Comparison of ENCODE assay signal across 17 cellular contexts in the genomic region with DNA sequence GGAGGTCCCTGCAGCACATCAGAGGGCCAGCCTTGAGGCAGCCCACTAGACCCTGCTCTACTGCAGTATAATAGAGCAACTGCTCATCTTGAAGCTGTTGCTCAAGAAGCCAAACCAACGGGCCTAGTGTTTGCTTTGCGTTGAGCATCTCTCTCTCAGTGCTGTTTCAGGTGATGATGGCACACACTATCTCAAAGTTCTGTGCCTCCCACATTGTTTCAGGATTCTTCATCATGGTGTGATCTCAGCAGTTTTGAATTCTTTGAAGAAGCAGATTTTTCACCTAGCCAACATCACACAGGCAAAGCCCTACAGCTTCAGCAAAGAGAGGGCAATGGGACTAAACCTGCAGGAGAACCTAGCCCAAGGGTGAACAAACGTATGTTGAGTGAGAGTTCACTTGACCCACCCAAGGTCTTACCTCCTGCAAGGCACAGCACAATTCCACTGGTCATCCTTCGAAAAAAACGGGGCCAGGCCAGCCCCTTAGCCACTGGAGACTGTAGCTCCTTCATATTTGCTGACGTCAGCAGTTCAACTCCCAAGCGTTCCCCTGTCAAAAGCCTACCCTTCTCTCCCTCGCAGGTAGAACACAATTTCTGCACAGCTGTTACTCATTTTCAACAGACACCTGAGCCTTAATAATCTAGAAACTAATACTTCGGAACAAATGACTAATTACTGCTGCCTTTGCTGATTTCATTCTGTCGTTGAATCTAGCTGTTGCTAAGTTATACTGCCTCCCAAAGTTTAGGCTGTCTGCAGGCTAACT. TPM values are rescaled to one million over a fixed set of nuclear protein-coding genes. Genes with fewer than 3 reads are reported as not detected.
DNase-seq lines count a peak whose midpoint lies in the region; ATAC-seq, FAIRE-seq and TF ChIP-seq lines count a peak whose summit lies in the region.
"Had no signal": no experiment of that assay in that cellular context is flagged by ENCODE, and none has a peak within 500 bp of the region (broad histone marks: within the 10 kb centered on the region; RNA-seq: fewer than 3 reads in every experiment).

No MANE protein-coding gene starts in this region.

- TF ChIP-seq POLR2A in A549 (IDR thresholded peaks at IDR 0.05; ENCODE audit: low read length), result no peak
- no peak for TF ChIP-seq POLR2A in K562 (conservative IDR thresholded peaks at IDR 0.05)

- H3K27ac Mint-ChIP-seq in CD4-positive, alpha-beta memory T cell, result peak overlapping the region in 1 of 7 donors; percentile 55
- no peak overlapping the region for H3K27ac Mint-ChIP-seq in osteocyte (ENCODE audit: unreplicated experiment)
- H3K27ac Mint-ChIP-seq: progenitor cell of endocrine pancreas had no signal

- POLR2A ChIA-PET in A549 (lab: Yijun Ruan, JAX) (no interaction called here), K562 (lab: Yijun Ruan, JAX) (interaction anchor here (0.8 to 1.0 kb wide), 2 partner anchors 11 to 12 kb away, joined by 3 read pairs; no protein-coding TSS in a partner anchor)
- POLR2A ChIA-PET in CD4-positive, alpha-beta memory T cell (lab: Charles Lee; ENCODE audit: partially characterized antibody), result no interaction called here

- H3K9me3 ChIP-seq in A549, result no peaks in the 10 kb centered on the region
- no peaks in the 10 kb centered on the region for H3K9me3 ChIP-seq in CD4-positive, alpha-beta memory T cell (ENCODE audit: control insufficient read depth in 1 of 2, low read length in 2 of 2)
- no peaks in the 10 kb centered on the region for H3K9me3 ChIP-seq in K562 (replicated peaks; ENCODE audit: control insufficient read depth, insufficient read depth, low read depth, low read length)
- H3K9me3 ChIP-seq: BE2C, body of pancreas, thyroid gland had no signal

- no peak overlapping the region for H2AFZ ChIP-seq in K562 (ENCODE audit: low read depth, low read length)

- H3K27me3 Mint-ChIP-seq in CD4-positive, alpha-beta memory T cell, result no peaks in the 10 kb centered on the region
- no peaks in the 10 kb centered on the region for H3K27me3 Mint-ChIP-seq in osteocyte (ENCODE audit: unreplicated experiment)
- H3K27me3 Mint-ChIP-seq: progenitor cell of endocrine pancreas had no signal

- peaks cover 0 to 3% of the 10 kb centered on the region in 2 donors for H3K36me3 Mint-ChIP-seq in CD4-positive, alpha-beta memory T cell
- H3K36me3 Mint-ChIP-seq in osteocyte (ENCODE audit: unreplicated experiment), result no peaks in the 10 kb centered on the region

- TF ChIP-seq RAD21 in A549 (conservative IDR thresholded peaks at IDR 0.05 in 1 of 2, IDR thresholded peaks at IDR 0.05 in 1 of 2), result no peak
- TF ChIP-seq RAD21 in K562 (CRISPR knock-in tag; conservative IDR thresholded peaks at IDR 0.05 in 1 of 2, IDR thresholded peaks at IDR 0.05 in 1 of 2), result no peak

- ATAC-seq in A549 (no peak), K562 (no peak), Right ventricle myocardium inferior (no peak)
- ATAC-seq: body of pancreas had no signal

- H3K4me1 Mint-ChIP-seq in CD4-positive, alpha-beta memory T cell, result peaks cover 9 to 13% (median 12%) of the 10 kb centered on the region in 4 donors
- peaks cover 6% of the 10 kb centered on the region for H3K4me1 Mint-ChIP-seq in osteocyte (ENCODE audit: unreplicated experiment)

- H3K4me3 ChIP-seq in A549 (no peak overlapping the region), K562 (no peak overlapping the region)
- H3K4me3 ChIP-seq in CD4-positive, alpha-beta memory T cell (ENCODE audit: low read length in 2 of 2), result no peak overlapping the region
- H3K4me3 ChIP-seq: body of pancreas, SK-N-MC, thyroid gland had no signal

- no peaks in the 10 kb centered on the region for H3K9me1 ChIP-seq in K562 (ENCODE audit: control insufficient read depth, insufficient read depth, low read length)

- no peaks in the 10 kb centered on the region for H4K20me1 ChIP-seq in K562 (replicated peaks; ENCODE audit: control insufficient read depth, insufficient read depth, low read length)

- no peaks in the 10 kb centered on the region for H3K4me1 ChIP-seq in A549
- H3K4me1 ChIP-seq in CD4-positive, alpha-beta memory T cell (ENCODE audit: insufficient read depth, low read length), result peaks cover 4% of the 10 kb centered on the region
- peaks cover 5 to 32% of the 10 kb centered on the region in 2 experiments for H3K4me1 ChIP-seq in K562 (replicated peaks in 1 of 2; ENCODE audit: control insufficient read depth in 2 of 2, insufficient read depth in 2 of 2, low read length in 2 of 2)
- H3K4me1 ChIP-seq: BE2C, body of pancreas, thyroid gland had no signal

- CTCF ChIA-PET in A549 (lab: Yijun Ruan, JAX) (interaction anchor here (1.1 to 1.5 kb wide), 2 partner anchors 13 to 52 kb away, joined by 3 to 5 read pairs; no protein-coding TSS in a partner anchor), K562 (lab: Yijun Ruan, JAX; ENCODE audit: low intra/inter-chr PET ratio) (no interaction called here)
- CTCF ChIA-PET in CD4-positive, alpha-beta memory T cell (lab: Charles Lee; ENCODE audit: partially characterized antibody), result no interaction called here

- no TSS peak for BruUV-seq in K562 (replicated peaks; lab: Mats Ljungman, UMichigan)

- H3K27me3 ChIP-seq in CD4-positive, alpha-beta memory T cell (ENCODE audit: insufficient read depth, low read length), result no peaks in the 10 kb centered on the region
- H3K27me3 ChIP-seq in K562 (ENCODE audit: control insufficient read depth in 2 of 2, insufficient read depth in 2 of 2, low read length in 2 of 2), result no peaks in the 10 kb centered on the region
- H3K27me3 ChIP-seq: BE2C, body of pancreas, thyroid gland had no signal

- TF ChIP-seq CTCF in A549 (IDR thresholded peaks at IDR 0.05) (no peak), K562 (IDR thresholded peaks at IDR 0.05 in 2 of 3, conservative IDR thresholded peaks at IDR 0.05 in 1 of 3; ENCODE audit: insufficient read depth in 2 of 3, low read depth in 1 of 3, low read length in 3 of 3) (no peak), osteocyte (IDR thresholded peaks at IDR 0.05) (no peak)

- no peak overlapping the region for H3K27ac ChIP-seq in A549
- no peak overlapping the region for H3K27ac ChIP-seq in CD4-positive, alpha-beta memory T cell (ENCODE audit: low read depth, low read length)
- no peak overlapping the region for H3K27ac ChIP-seq in K562 (ENCODE audit: extremely low read depth, low read depth, low read length)
- H3K27ac ChIP-seq: body of pancreas, SK-N-MC, thyroid gland had no signal

- intact Hi-C loops in CD4-positive, alpha-beta memory T cell (cut with micrococcal nuclease), result no loop called here
- intact Hi-C loops in K562 (cut with micrococcal nuclease) (no loop called here), Right ventricle myocardium inferior (cut with DNase I) (no loop called here)

- in situ Hi-C loops in K562 (cut with MboI), result no loop called here

- peaks cover 72% of the 10 kb centered on the region for H3K79me2 ChIP-seq in K562 (ENCODE audit: control insufficient read depth, insufficient read depth, low read length)

- peak overlapping the region in 7 of 8 donors; percentile 11 to 65 (median 55) for H3K4me3 Mint-ChIP-seq in CD4-positive, alpha-beta memory T cell
- H3K4me3 Mint-ChIP-seq in osteocyte (ENCODE audit: unreplicated experiment), result no peak overlapping the region

- 60% methylated on average over 10 of the region's 10 CpGs for WGBS in A549 (ENCODE audit: missing lambda C conversion rate)
- WGBS in K562 (ENCODE audit: insufficient coverage, low coverage, missing lambda C conversion rate), result 95% methylated on average over 10 of the region's 10 CpGs

- DNase-seq in A549 (ENCODE audit: low read depth in 1 of 2, low spot score in 1 of 2) (no peak), NCI-H226 (peak; percentile 20), K562 (ENCODE audit: extremely low read depth in 1 of 4, low spot score in 3 of 4) (no peak), NOMO-1 treated with DMSO at 0.1 percent for 48 hours (lab: John Stamatoyannopoulos, UW; ENCODE audit: unreplicated experiment) (no peak), Right ventricle myocardium inferior (ENCODE audit: missing footprints) (no peak), NCI-H2107 treated with DMSO at 0.1 percent for 48 hours (lab: John Stamatoyannopoulos, UW; ENCODE audit: unreplicated experiment) (no peak), osteocyte (ENCODE audit: extremely low spot score, unreplicated experiment) (no peak)
- no peak for DNase-seq in CD4-positive, alpha-beta memory T cell
- DNase-seq: BE2C, body of pancreas, DMS79, hippocampal formation, NCI-H1092, NCI-H2227 treated with DMSO at 0.1 percent for 48 hours, thyroid gland had no signal

- FAIRE-seq in A549 (lab: Jason Lieb, UNC) (no peak), K562 (lab: Jason Lieb, UNC) (no peak)

- no peak overlapping the region; a peak in 1 of 4 replicates for H3K9ac ChIP-seq in K562 (ENCODE audit: insufficient read depth in 1 of 2, low read depth in 2 of 2, low read length in 2 of 2)

- H3K9me3 Mint-ChIP-seq in CD4-positive, alpha-beta memory T cell, result no peaks in the 10 kb centered on the region
- H3K9me3 Mint-ChIP-seq in osteocyte (ENCODE audit: unreplicated experiment), result no peaks in the 10 kb centered on the region

- no peak for TF ChIP-seq EP300 in A549 (IDR thresholded peaks at IDR 0.05)
- TF ChIP-seq EP300 in K562 (IDR thresholded peaks at IDR 0.05; ENCODE audit: low read length), result no peak

- no peak overlapping the region for H3K4me2 ChIP-seq in A549
- H3K4me2 ChIP-seq in K562 (ENCODE audit: insufficient read depth, low read length), result no peak overlapping the region

- no peaks in the 10 kb centered on the region for H3K36me3 ChIP-seq in CD4-positive, alpha-beta memory T cell (ENCODE audit: insufficient read depth, low read length)
- H3K36me3 ChIP-seq in K562 (ENCODE audit: control insufficient read depth, insufficient read depth, low read length), result peaks cover 100% of the 10 kb centered on the region
- H3K36me3 ChIP-seq: BE2C, thyroid gland had no signal

RNA-seq across cellular contexts. Expression of a gene that starts 15.8 kb away (rescaled TPM):
- polyA plus RNA-seq in A549 (2011; rRNA removed), result 0.22 and 0.24 TPM in 2 replicates
- polyA plus RNA-seq in A549 (2012; cell fraction: cytosol; rRNA removed), result 0.07 and 0.12 TPM in 2 replicates
- polyA plus RNA-seq in A549 (2012; cell fraction: nucleus; rRNA removed), result 0.04 and 0.20 TPM in 2 replicates
- polyA plus RNA-seq in A549 (2017; fragmentation: RNase III; extraction: RNeasy Plus Mini Kit Qiagen cat#74134 plus additional on column Dnase treatment), result 0.27 to 0.47 TPM (median 0.38 TPM) in 3 replicates
- 0.15 and 0.45 TPM in 2 replicates for polyA minus RNA-seq in A549 (2011; rRNA and poly(A)+ RNA removed)
- 1 to 10 TPM; 3.9 to 4.7 TPM for total RNA-seq in CD4-positive, alpha-beta memory T cell
- polyA plus RNA-seq in CD4-positive, alpha-beta memory T cell, result under 1 TPM; 0.31 to 0.35 TPM
- 136 and 323 TPM in 2 replicates for total RNA-seq in K562 (2011; cell fraction: chromatin; rRNA removed; ENCODE audit: low replicate concordance)
- 63.7 and 97.6 TPM in 2 replicates for total RNA-seq in K562 (2011; cell fraction: nucleolus; rRNA removed)
- 152 and 301 TPM in 2 replicates for total RNA-seq in K562 (2011; cell fraction: nucleoplasm; rRNA removed)
- total RNA-seq in K562 (2014; rRNA removed), result 116 and 117 TPM in 2 replicates
- total RNA-seq in K562 (2014; rRNA removed; fragmentation: Illumina TruSeq; extraction: Trizol), result 149 and 170 TPM in 2 replicates
- total RNA-seq in K562 (2015; rRNA removed; fragmentation: Illumina TruSeq; extraction: Trizol), result 215 and 218 TPM in 2 replicates
- total RNA-seq in K562 (2021), result 140 and 142 TPM in 2 replicates
- 82.6 and 94.1 TPM in 2 replicates for polyA plus RNA-seq in K562 (2011; rRNA removed)
- 49.6 and 73.2 TPM in 2 replicates for polyA plus RNA-seq in K562 (2011; cell fraction: cytosol; rRNA removed)
- 131 and 141 TPM in 2 replicates for polyA plus RNA-seq in K562 (2011; cell fraction: nucleus; rRNA removed)
- 106 and 145 TPM in 2 replicates for polyA plus RNA-seq in K562 (2012)
- polyA plus RNA-seq in K562 (2014; fragmentation: Illumina TruSeq; extraction: Trizol), result 133 and 185 TPM in 2 replicates
- polyA plus RNA-seq in K562 (2014; fragmentation: Nextera tagmentation; extraction: Ambion mirVana), result 10 to 100 TPM; 35.8 to 44.1 TPM
- polyA plus RNA-seq in K562 (2014; rRNA removed), result 153 and 155 TPM in 2 replicates
- polyA minus RNA-seq in K562 (2011; rRNA and poly(A)+ RNA removed), result 153 and 187 TPM in 2 replicates
- polyA minus RNA-seq in K562 (2011; cell fraction: cytosol; rRNA and poly(A)+ RNA removed), result 73.2 and 75.5 TPM in 2 replicates
- polyA minus RNA-seq in K562 (2011; cell fraction: nucleus; rRNA and poly(A)+ RNA removed), result 136 and 220 TPM in 2 replicates
- total RNA-seq in Right ventricle myocardium inferior, result 0.27 TPM
- total RNA-seq in osteocyte, result 0.83 and 0.86 TPM in 2 replicates
- total RNA-seq: body of pancreas had no signal

Comparison
In these comparisons a context has a peak if more than half of its experiments do, and no peak if none do; other contexts are left out.
1. RNA of a gene that starts 15.8 kb away (total RNA-seq): 63.7 to 323 TPM in K562; 3.9 to 4.7 TPM in CD4-positive, alpha-beta memory T cell, 0.83 to 0.86 TPM in osteocyte and 0.27 TPM in Right ventricle myocardium inferior (single experiment); every median in the first group is over 10 times any median in the second.